In the genomic region with DNA sequence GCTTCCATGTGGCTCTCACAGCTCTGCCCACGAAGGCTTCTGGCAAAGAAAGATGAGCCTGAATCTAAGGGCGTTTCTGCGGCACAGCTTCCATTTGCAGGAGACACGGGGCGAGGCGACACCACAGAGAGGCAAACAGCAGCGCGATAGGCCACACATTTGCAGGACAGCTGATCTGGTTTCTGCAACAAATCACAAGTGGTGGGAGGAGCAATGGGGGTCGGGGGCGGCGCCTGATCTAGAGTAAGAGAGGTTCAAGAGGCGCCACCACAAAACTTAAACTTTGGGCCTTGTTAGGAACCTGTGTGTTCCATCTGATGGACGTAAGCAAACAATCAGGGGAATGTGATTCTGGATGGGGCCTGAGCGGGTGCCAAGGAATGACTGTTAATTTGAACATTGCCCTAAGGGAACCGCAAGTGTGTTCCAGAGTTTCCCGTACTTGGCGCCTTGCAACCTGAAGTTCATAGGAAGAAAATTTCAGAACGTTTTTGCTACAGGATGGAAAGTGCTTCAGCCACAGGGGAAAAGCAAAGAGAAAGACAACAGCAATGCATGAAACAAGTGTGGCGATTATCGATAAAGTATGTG, we compare ENCODE assay signal across 2 cellular contexts.
TF ChIP-seq lines count a peak whose summit lies in the region.

No MANE protein-coding gene starts in this region.

TF ChIP-seq in A549, 52 proteins besides CTCF, POLR2A, EP300 and RAD21:
- TF ChIP-seq CHD4 (IDR thresholded peaks at IDR 0.05; ENCODE audit: borderline replicate concordance) (no peak), EHMT2 (IDR thresholded peaks at IDR 0.05; ENCODE audit: low read depth) (no peak), MAFK (IDR thresholded peaks at IDR 0.05; ENCODE audit: partially characterized antibody) (no peak), RCOR1 (IDR thresholded peaks at IDR 0.05; ENCODE audit: low read depth, low read length) (no peak), ZC3H11A (IDR thresholded peaks at IDR 0.05) (no peak), MYC (IDR thresholded peaks at IDR 0.05; ENCODE audit: borderline replicate concordance, low read length) (no peak), FOSB (CRISPR knock-in tag; IDR thresholded peaks at IDR 0.05) (no peak), SREBF2 (IDR thresholded peaks at IDR 0.05) (no peak), NFE2L2 (conservative IDR thresholded peaks at IDR 0.05; ENCODE audit: low read length) (no peak), CHD2 (IDR thresholded peaks at IDR 0.05; ENCODE audit: low read length, partially characterized antibody) (no peak), CBX2 (IDR thresholded peaks at IDR 0.05; ENCODE audit: borderline replicate concordance, low read depth) (no peak), CBX8 (IDR thresholded peaks at IDR 0.05) (no peak), CEBPB (IDR thresholded peaks at IDR 0.05) (no peak)
- TF ChIP-seq, protein P1, sequence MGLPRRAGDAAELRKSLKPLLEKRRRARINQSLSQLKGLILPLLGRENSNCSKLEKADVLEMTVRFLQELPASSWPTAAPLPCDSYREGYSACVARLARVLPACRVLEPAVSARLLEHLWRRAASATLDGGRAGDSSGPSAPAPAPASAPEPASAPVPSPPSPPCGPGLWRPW (IDR thresholded peaks at IDR 0.05) = no peak
- TF ChIP-seq, protein P2, sequence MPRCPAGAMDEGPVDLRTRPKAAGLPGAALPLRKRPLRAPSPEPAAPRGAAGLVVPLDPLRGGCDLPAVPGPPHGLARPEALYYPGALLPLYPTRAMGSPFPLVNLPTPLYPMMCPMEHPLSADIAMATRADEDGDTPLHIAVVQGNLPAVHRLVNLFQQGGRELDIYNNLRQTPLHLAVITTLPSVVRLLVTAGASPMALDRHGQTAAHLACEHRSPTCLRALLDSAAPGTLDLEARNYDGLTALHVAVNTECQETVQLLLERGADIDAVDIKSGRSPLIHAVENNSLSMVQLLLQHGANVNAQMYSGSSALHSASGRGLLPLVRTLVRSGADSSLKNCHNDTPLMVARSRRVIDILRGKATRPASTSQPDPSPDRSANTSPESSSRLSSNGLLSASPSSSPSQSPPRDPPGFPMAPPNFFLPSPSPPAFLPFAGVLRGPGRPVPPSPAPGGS (IDR thresholded peaks at IDR 0.05) = no peak
- TF ChIP-seq, protein P3, sequence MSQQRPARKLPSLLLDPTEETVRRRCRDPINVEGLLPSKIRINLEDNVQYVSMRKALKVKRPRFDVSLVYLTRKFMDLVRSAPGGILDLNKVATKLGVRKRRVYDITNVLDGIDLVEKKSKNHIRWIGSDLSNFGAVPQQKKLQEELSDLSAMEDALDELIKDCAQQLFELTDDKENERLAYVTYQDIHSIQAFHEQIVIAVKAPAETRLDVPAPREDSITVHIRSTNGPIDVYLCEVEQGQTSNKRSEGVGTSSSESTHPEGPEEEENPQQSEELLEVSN (IDR thresholded peaks at IDR 0.05; ENCODE audit: borderline replicate concordance, low read depth) = no peak
TF ChIP-seq in A549: peak in this region for 0.

TF ChIP-seq in HepG2, 621 proteins besides CTCF, POLR2A, EP300 and RAD21:
- TF ChIP-seq, protein P4, sequence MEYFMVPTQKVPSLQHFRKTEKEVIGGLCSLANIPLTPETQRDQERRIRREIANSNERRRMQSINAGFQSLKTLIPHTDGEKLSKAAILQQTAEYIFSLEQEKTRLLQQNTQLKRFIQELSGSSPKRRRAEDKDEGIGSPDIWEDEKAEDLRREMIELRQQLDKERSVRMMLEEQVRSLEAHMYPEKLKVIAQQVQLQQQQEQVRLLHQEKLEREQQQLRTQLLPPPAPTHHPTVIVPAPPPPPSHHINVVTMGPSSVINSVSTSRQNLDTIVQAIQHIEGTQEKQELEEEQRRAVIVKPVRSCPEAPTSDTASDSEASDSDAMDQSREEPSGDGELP (IDR thresholded peaks at IDR 0.05; ENCODE audit: borderline replicate concordance, low read depth) = peak; percentile 48; the same call in 1 of the 2 replicates
- TF ChIP-seq KAT8 (CRISPR knock-in tag; IDR thresholded peaks at IDR 0.05) = no peak
- TF ChIP-seq, protein P5, sequence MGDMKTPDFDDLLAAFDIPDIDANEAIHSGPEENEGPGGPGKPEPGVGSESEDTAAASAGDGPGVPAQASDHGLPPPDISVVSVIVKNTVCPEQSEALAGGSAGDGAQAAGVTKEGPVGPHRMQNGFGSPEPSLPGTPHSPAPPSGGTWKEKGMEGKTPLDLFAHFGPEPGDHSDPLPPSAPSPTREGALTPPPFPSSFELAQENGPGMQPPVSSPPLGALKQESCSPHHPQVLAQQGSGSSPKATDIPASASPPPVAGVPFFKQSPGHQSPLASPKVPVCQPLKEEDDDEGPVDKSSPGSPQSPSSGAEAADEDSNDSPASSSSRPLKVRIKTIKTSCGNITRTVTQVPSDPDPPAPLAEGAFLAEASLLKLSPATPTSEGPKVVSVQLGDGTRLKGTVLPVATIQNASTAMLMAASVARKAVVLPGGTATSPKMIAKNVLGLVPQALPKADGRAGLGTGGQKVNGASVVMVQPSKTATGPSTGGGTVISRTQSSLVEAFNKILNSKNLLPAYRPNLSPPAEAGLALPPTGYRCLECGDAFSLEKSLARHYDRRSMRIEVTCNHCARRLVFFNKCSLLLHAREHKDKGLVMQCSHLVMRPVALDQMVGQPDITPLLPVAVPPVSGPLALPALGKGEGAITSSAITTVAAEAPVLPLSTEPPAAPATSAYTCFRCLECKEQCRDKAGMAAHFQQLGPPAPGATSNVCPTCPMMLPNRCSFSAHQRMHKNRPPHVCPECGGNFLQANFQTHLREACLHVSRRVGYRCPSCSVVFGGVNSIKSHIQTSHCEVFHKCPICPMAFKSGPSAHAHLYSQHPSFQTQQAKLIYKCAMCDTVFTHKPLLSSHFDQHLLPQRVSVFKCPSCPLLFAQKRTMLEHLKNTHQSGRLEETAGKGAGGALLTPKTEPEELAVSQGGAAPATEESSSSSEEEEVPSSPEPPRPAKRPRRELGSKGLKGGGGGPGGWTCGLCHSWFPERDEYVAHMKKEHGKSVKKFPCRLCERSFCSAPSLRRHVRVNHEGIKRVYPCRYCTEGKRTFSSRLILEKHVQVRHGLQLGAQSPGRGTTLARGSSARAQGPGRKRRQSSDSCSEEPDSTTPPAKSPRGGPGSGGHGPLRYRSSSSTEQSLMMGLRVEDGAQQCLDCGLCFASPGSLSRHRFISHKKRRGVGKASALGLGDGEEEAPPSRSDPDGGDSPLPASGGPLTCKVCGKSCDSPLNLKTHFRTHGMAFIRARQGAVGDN (CRISPR knock-in tag; IDR thresholded peaks at IDR 0.05) = peak; percentile 19; the same call in 1 of the 2 replicates
